10 cellular contexts compared by ENCODE assay signal in the genomic region with DNA sequence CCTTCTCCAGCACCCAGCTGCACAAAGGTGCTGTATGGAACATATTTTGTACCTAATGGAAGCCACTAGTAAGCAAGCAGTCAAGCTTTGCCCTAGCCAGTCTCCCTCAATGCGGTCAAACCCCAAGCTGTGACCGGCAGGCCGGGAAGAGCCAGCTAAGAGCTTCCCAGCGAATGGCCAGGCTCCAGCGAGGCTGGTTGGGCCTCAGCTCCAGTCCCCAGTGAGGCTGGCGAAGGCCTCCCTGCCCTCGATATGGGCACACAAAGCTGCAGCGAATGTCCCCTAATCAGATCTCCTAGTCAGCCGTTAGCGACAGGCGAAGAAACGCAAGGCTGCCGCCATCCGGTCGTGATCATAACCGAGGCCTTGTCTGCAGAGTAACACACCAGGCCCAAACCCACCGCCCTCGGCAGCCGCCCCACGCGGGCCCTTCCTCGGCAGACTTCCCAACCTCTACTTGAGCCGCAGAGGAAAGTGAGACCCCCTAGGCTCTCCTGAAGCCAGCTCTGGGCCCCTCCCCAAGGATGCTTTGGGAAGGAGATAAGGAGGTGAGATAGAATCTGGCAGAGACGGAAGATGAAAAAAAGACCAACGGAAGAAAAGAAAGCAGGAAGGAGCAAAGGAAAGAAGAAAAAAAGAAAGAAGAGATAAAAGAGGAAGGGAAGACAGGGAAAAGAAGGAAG. TPM values are rescaled to one million over a fixed set of nuclear protein-coding genes. Genes with fewer than 3 reads are reported as not detected.
DNase-seq lines count a peak whose midpoint lies in the region; ATAC-seq, FAIRE-seq and TF ChIP-seq lines count a peak whose summit lies in the region.
"Had no signal": no experiment of that assay in that cellular context is flagged by ENCODE, and none has a peak within 500 bp of the region (broad histone marks: within the 10 kb centered on the region; RNA-seq: fewer than 3 reads in every experiment).

No MANE protein-coding gene starts in this region.

- TF ChIP-seq POLR2A in vagina (IDR thresholded peaks at IDR 0.05): no peak
- no peak for TF ChIP-seq POLR2A in esophagus squamous epithelium (IDR thresholded peaks at IDR 0.05)

- DNase-seq in Right ventricle myocardium inferior (ENCODE audit: missing footprints) (peak; percentile 60), heart right ventricle (no peak), RCC 7860 (ENCODE audit: low spot score) (peak; percentile 72), islet precursor cell (peak; percentile 80), vagina (ENCODE audit: extremely low spot score in 2 of 2) (no peak), SHP77 (lab: John Stamatoyannopoulos, UW) (no peak), esophagus squamous epithelium (lab: John Stamatoyannopoulos, UW) (no peak)
- DNase-seq: nucleus accumbens had no signal

- TF ChIP-seq CTCF in heart right ventricle (IDR thresholded peaks at IDR 0.05): no peak
- no peak for TF ChIP-seq CTCF in vagina (IDR thresholded peaks at IDR 0.05)
- TF ChIP-seq CTCF in esophagus squamous epithelium (IDR thresholded peaks at IDR 0.05): no peak

- H3K36me3 ChIP-seq in heart right ventricle (peaks cover 0 to 15% (median 0%) of the 10 kb centered on the region in 9 donors), vagina (no peaks in the 10 kb centered on the region), esophagus squamous epithelium (no peaks in the 10 kb centered on the region)

- peaks cover 88 to 100% (median 100%) of the 10 kb centered on the region in 7 donors for H3K27me3 ChIP-seq in heart right ventricle
- H3K27me3 ChIP-seq in vagina: no peaks in the 10 kb centered on the region
- peaks cover 64 to 100% (median 85%) of the 10 kb centered on the region in 4 donors for H3K27me3 ChIP-seq in esophagus squamous epithelium

- H3K27ac ChIP-seq in heart right ventricle: no peak overlapping the region
- H3K27ac ChIP-seq in vagina: peak overlapping the region; percentile 99
- no peak overlapping the region for H3K27ac ChIP-seq in esophagus squamous epithelium

- H3K4me3 ChIP-seq in heart right ventricle (no peak overlapping the region), vagina (peak overlapping the region; percentile 56 to 64), esophagus squamous epithelium (no peak overlapping the region)

- ATAC-seq in Right ventricle myocardium inferior (no peak), heart right ventricle (no peak), HG02970 (IDR thresholded peaks at IDR 0.05; ENCODE audit: low FRiP score, unreplicated experiment) (no peak)

- intact Hi-C loops in Right ventricle myocardium inferior (cut with DNase I) (loop anchor here (10.0 kb wide), 1 partner anchor 1284 kb away; no protein-coding TSS in a partner anchor), heart right ventricle (cut with DNase I) (loop anchor here in 7 of 10 donors (10.0 kb wide), 6 partner anchors 314 to 1304 kb away; no protein-coding TSS in a partner anchor), vagina (cut with DNase I) (loop anchor here (5.0 to 10.0 kb wide), 2 partner anchors 796 to 1314 kb away; no protein-coding TSS in a partner anchor), esophagus squamous epithelium (cut with DNase I) (loop anchor here (5.0 to 10.0 kb wide), 2 partner anchors 791 to 1314 kb away; no protein-coding TSS in a partner anchor)

- WGBS in heart right ventricle, 2 donors: 16 to 20% methylated on average over 25 of the region's 25 CpGs
- 37 to 52% methylated on average over 15 to 17 of the region's 25 CpGs for WGBS in esophagus squamous epithelium, 2 donors

- H3K4me1 ChIP-seq in heart right ventricle (peaks cover 8 to 81% (median 39%) of the 10 kb centered on the region in 9 donors), vagina (peaks cover 47% of the 10 kb centered on the region), esophagus squamous epithelium (peaks cover 28 to 77% (median 42%) of the 10 kb centered on the region in 3 donors)

- H3K9me3 ChIP-seq in heart right ventricle (no peaks in the 10 kb centered on the region), vagina (no peaks in the 10 kb centered on the region), esophagus squamous epithelium (no peaks in the 10 kb centered on the region)

- no peak for FAIRE-seq in RCC 7860 (lab: Jason Lieb, UNC)

RNA-seq across cellular contexts. Expression of a gene that starts 3.1 kb away (rescaled TPM):
- total RNA-seq in Right ventricle myocardium inferior: not detected
- not detected for total RNA-seq in heart right ventricle
- not detected for polyA plus RNA-seq in heart right ventricle
- 13.0 TPM for total RNA-seq in vagina
- total RNA-seq in esophagus squamous epithelium: 1 to 10 TPM in 1 of 4 donors, under 1 TPM in 1, not detected in 2; 0.57 to 1.1 TPM
- total RNA-seq: activated naive CD4-positive, alpha-beta T cell treated with anti-CD3 and anti-CD28 coated beads, Interleukin-2, amount 50 U/mL, for 72 hours had no signal

RNA-seq across cellular contexts. Expression of a gene that starts 5.7 kb away (rescaled TPM):
- not detected for total RNA-seq in Right ventricle myocardium inferior
- total RNA-seq in heart right ventricle: under 1 TPM in 1 of 10 donors, not detected in 9; 0.19 TPM
- polyA plus RNA-seq in heart right ventricle: under 1 TPM in 1 of 2 donors, not detected in 1; 0.03 TPM
- 19.2 TPM for total RNA-seq in vagina
- total RNA-seq in esophagus squamous epithelium: not detected
- total RNA-seq: activated naive CD4-positive, alpha-beta T cell treated with anti-CD3 and anti-CD28 coated beads, Interleukin-2, amount 50 U/mL, for 72 hours had no signal

RNA-seq across cellular contexts. Expression of a gene that starts 11.9 kb away (rescaled TPM):
- total RNA-seq in Right ventricle myocardium inferior (not detected), heart right ventricle (not detected), vagina (23.8 TPM), esophagus squamous epithelium (under 1 TPM; 0.23 to 0.76 (median 0.48) TPM)
- under 1 TPM in 1 of 2 donors, not detected in 1; 0.04 TPM for polyA plus RNA-seq in heart right ventricle
- total RNA-seq: activated naive CD4-positive, alpha-beta T cell treated with anti-CD3 and anti-CD28 coated beads, Interleukin-2, amount 50 U/mL, for 72 hours had no signal

RNA-seq across cellular contexts. Expression of a gene that starts 16.0 kb away (rescaled TPM):
- total RNA-seq in Right ventricle myocardium inferior: not detected
- total RNA-seq in heart right ventricle: 1 to 10 TPM in 1 of 10 donors, under 1 TPM in 7, not detected in 2; 0.11 to 1.5 (median 0.22) TPM
- polyA plus RNA-seq in heart right ventricle: under 1 TPM; 0.35 to 0.37 TPM
- total RNA-seq in vagina: 3.9 TPM
- total RNA-seq in esophagus squamous epithelium: 1 to 10 TPM; 3.6 to 8.7 (median 6.6) TPM
- total RNA-seq: activated naive CD4-positive, alpha-beta T cell treated with anti-CD3 and anti-CD28 coated beads, Interleukin-2, amount 50 U/mL, for 72 hours had no signal

RNA-seq across cellular contexts. Expression of a gene that starts 16.6 kb away (rescaled TPM):
- total RNA-seq in Right ventricle myocardium inferior (not detected), heart right ventricle (not detected), vagina (9.8 TPM), esophagus squamous epithelium (not detected)
- polyA plus RNA-seq in heart right ventricle: not detected
- total RNA-seq: activated naive CD4-positive, alpha-beta T cell treated with anti-CD3 and anti-CD28 coated beads, Interleukin-2, amount 50 U/mL, for 72 hours had no signal

Comparison
In these comparisons a context has a peak if more than half of its experiments do, and no peak if none do; other contexts are left out.
1. DNase-seq: peak in Right ventricle myocardium inferior (single experiment), RCC 7860 (single experiment) and islet precursor cell (single experiment); none in heart right ventricle (0 of 2), vagina (0 of 2), SHP77 (0 of 2) and esophagus squamous epithelium (single experiment).
2. H3K4me3 ChIP-seq: peak in vagina (2 of 2); none in heart right ventricle (0 of 10) and esophagus squamous epithelium (0 of 4).
3. RNA of a gene that starts 5.7 kb away (total RNA-seq): 19.2 TPM in vagina (single experiment); 0.19 TPM in heart right ventricle, not detected in Right ventricle myocardium inferior (single experiment) and not detected in esophagus squamous epithelium; every median in the first group is over 10 times any median in the second.
4. RNA of a gene that starts 11.9 kb away (total RNA-seq): 23.8 TPM in vagina (single experiment); 0.23 to 0.76 TPM in esophagus squamous epithelium, not detected in Right ventricle myocardium inferior (single experiment) and not detected in heart right ventricle; every median in the first group is over 10 times any median in the second.